In the genomic region with DNA sequence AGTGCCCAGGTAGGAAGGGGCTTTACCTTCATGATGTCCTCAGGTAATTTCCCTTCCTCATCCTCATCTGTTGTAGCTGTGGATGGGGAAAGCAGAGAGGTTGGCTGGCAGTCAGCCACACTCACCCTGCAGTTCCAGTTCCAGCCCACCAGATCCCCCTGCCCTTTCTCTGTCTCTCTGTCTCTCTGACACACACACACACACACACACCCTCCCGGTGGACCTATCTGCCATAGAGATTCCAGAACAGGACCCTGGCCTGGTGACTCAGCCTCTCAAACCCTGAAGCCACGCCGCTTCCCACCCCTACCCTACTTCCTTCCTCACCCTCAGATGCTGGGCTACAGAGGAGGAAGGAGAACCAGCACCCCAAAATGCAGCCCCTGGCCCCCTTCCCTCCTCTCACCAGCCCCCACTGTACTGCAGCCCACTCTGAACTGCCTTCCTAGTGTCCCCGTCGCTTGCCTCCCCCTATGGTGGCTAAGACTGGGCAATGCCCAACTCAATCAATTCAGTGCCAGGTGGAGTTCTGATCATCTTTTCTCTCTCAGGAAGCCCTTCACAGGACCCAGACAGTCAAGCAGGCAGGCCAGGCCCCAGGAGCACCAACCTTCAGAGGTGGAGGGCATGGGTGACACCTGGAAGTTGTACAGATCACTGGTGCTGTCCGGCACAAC, we compare ENCODE assay signal across 13 cellular contexts. TPM values are rescaled to one million over a fixed set of nuclear protein-coding genes. Genes with fewer than 3 reads are reported as not detected.
DNase-seq lines count a peak whose midpoint lies in the region; ATAC-seq, FAIRE-seq and TF ChIP-seq lines count a peak whose summit lies in the region.
"Had no signal": no experiment of that assay in that cellular context is flagged by ENCODE, and none has a peak within 500 bp of the region (broad histone marks: within the 10 kb centered on the region; RNA-seq: fewer than 3 reads in every experiment).

No MANE protein-coding gene starts in this region.

- no peaks in the 10 kb centered on the region; a peak in 1 of 22 replicates for H3K9me3 ChIP-seq in BLaER1 treated with 17β-estradiol and CSF1 and Interleukin-3, amounts not matched to agents 10 nM and 100 nM (replicated peaks in 1 of 11)
- no peaks in the 10 kb centered on the region for H3K9me3 ChIP-seq in Peyer's patch
- no peaks in the 10 kb centered on the region for H3K9me3 ChIP-seq in ascending aorta
- no peaks in the 10 kb centered on the region for H3K9me3 ChIP-seq in psoas muscle

- H3K36me3 ChIP-seq in BLaER1 treated with 17β-estradiol and CSF1 and Interleukin-3, amounts not matched to agents 10 nM and 100 nM = peaks cover 71 to 93% (median 86%) of the 10 kb centered on the region in 11 experiments
- H3K36me3 ChIP-seq in Peyer's patch (peaks cover 0 to 65% (median 0%) of the 10 kb centered on the region in 3 donors), ascending aorta (peaks cover 40 to 55% of the 10 kb centered on the region in 2 donors), psoas muscle (ENCODE audit: insufficient read depth in 1 of 2, low read depth in 1 of 2) (peaks cover 0 to 63% of the 10 kb centered on the region in 2 donors)

- peaks cover 27 to 73% (median 65%) of the 10 kb centered on the region in 10 experiments for H3K4me1 ChIP-seq in BLaER1 treated with 17β-estradiol and CSF1 and Interleukin-3, amounts not matched to agents 10 nM and 100 nM
- H3K4me1 ChIP-seq in Peyer's patch (peaks cover 4 to 68% (median 31%) of the 10 kb centered on the region in 4 donors), ascending aorta (peaks cover 3 to 15% of the 10 kb centered on the region in 2 donors), psoas muscle (peaks cover 13% of the 10 kb centered on the region)

- H3K9ac ChIP-seq in BLaER1 treated with 17β-estradiol and CSF1 and Interleukin-3, amounts not matched to agents 10 nM and 100 nM = peak overlapping the region in 7 of 11 experiments; percentile 34 to 99 (median 97); a peak in 6 of 22 replicates

- DNase-seq in Peyer's patch = peak; percentile 20 to 74 (median 37)
- DNase-seq in ascending aorta (ENCODE audit: low spot score in 2 of 2) = peak in 1 of 2 donors; percentile 61
- peak; percentile 22 for DNase-seq in natural killer cell
- no peak for DNase-seq in AG08396 (ENCODE audit: low spot score)
- DNase-seq in psoas muscle = no peak
- DNase-seq in D721Med (ENCODE audit: insufficient read length, low spot score) = no peak
- DNase-seq: PC-3 had no signal

- H4K20me1 ChIP-seq in BLaER1 treated with 17β-estradiol and CSF1 and Interleukin-3, amounts not matched to agents 10 nM and 100 nM = peaks cover 69 to 94% (median 90%) of the 10 kb centered on the region in 11 experiments

- FAIRE-seq in D721Med (lab: Jason Lieb, UNC) = no peak
- FAIRE-seq: endothelial cell of umbilical vein, GM12892, HepG2 had no signal

- 72 to 80% (median 75%) methylated on average over 5 to 6 of the region's 6 CpGs for WGBS in psoas muscle, 3 donors

- H3K4me3 Mint-ChIP-seq in natural killer cell = peak overlapping the region; percentile 96

- peaks cover 22% of the 10 kb centered on the region for H3K36me3 Mint-ChIP-seq in natural killer cell

- intact Hi-C loops in ascending aorta (cut with DNase I) = no loop called here
- intact Hi-C loops in natural killer cell (cut with micrococcal nuclease) = no loop called here
- intact Hi-C loops in psoas muscle (cut with DNase I) = no loop called here

- no peaks in the 10 kb centered on the region for H3K27me3 ChIP-seq in BLaER1 treated with 17β-estradiol and CSF1 and Interleukin-3, amounts not matched to agents 10 nM and 100 nM
- no peaks in the 10 kb centered on the region for H3K27me3 ChIP-seq in Peyer's patch
- no peaks in the 10 kb centered on the region for H3K27me3 ChIP-seq in ascending aorta
- no peaks in the 10 kb centered on the region for H3K27me3 ChIP-seq in psoas muscle (ENCODE audit: insufficient read depth in 3 of 3, low read length in 2 of 3)

- no peak for TF ChIP-seq CTCF in Peyer's patch (IDR thresholded peaks at IDR 0.05)
- no peak for TF ChIP-seq CTCF in ascending aorta (IDR thresholded peaks at IDR 0.05)
- no peak for TF ChIP-seq CTCF in natural killer cell (IDR thresholded peaks at IDR 0.05)
- TF ChIP-seq CTCF in psoas muscle (IDR thresholded peaks at IDR 0.05) = no peak
- no peak for TF ChIP-seq CTCF in D721Med (IDR thresholded peaks at IDR 0.05; ENCODE audit: insufficient read depth, missing control alignments)

- no peaks in the 10 kb centered on the region for H3K27me3 Mint-ChIP-seq in natural killer cell (ENCODE audit: low read depth in 2 of 2)

- H3K4me2 ChIP-seq in BLaER1 treated with 17β-estradiol and CSF1 and Interleukin-3, amounts not matched to agents 10 nM and 100 nM = peak overlapping the region in 7 of 11 experiments; percentile 87 to 99 (median 95); a peak in 13 of 22 replicates

- H3K27ac Mint-ChIP-seq in natural killer cell = peak overlapping the region; percentile 97 to 100

- H3K27ac ChIP-seq in BLaER1 treated with 17β-estradiol and CSF1 and Interleukin-3, amounts not matched to agents 10 nM and 100 nM = peak overlapping the region in 4 of 11 experiments; percentile 96 to 98 (median 96); a peak in 4 of 22 replicates
- H3K27ac ChIP-seq in Peyer's patch = peak overlapping the region in 3 of 4 donors; percentile 95 to 100 (median 99)
- H3K27ac ChIP-seq in ascending aorta = peak overlapping the region; percentile 1 to 33
- H3K27ac ChIP-seq in psoas muscle = no peak overlapping the region

- H3K4me1 Mint-ChIP-seq in natural killer cell = peaks cover 65 to 75% of the 10 kb centered on the region in 2 donors

- peak overlapping the region in 1 of 10 experiments; percentile 100; a peak in 1 of 20 replicates for H3K4me3 ChIP-seq in BLaER1 treated with 17β-estradiol and CSF1 and Interleukin-3, amounts not matched to agents 10 nM and 100 nM
- H3K4me3 ChIP-seq in Peyer's patch (peak overlapping the region in 1 of 4 donors; percentile 15), ascending aorta (no peak overlapping the region), psoas muscle (no peak overlapping the region)

- no peak for ATAC-seq in natural killer cell
- ATAC-seq in HG03045 (IDR thresholded peaks at IDR 0.05; ENCODE audit: unreplicated experiment) = no peak
- ATAC-seq in psoas muscle = no peak
- ATAC-seq: HepG2, PC-3 had no signal

- TF ChIP-seq POLR2A in Peyer's patch (IDR thresholded peaks at IDR 0.05) = no peak

- no peaks in the 10 kb centered on the region for H3K9me3 Mint-ChIP-seq in natural killer cell

RNA-seq across cellular contexts. Expression of a gene that starts 4.8 kb away (rescaled TPM):
- total RNA-seq in Peyer's patch (100 to 1,000 TPM in 3 of 4 donors, 10 to 100 TPM in 1; 92.7 to 152 (median 122) TPM), ascending aorta (57.7 TPM), natural killer cell (1,000 to 10,000 TPM; 1,190 to 1,513 (median 1,282) TPM), psoas muscle (10 to 100 TPM in 3 of 4 donors, 1 to 10 TPM in 1; 5.5 to 18.8 (median 13.7) TPM)
- polyA plus RNA-seq in psoas muscle = 10 to 100 TPM in 1 of 3 donors, 1 to 10 TPM in 2; 4.7 to 11.8 (median 4.9) TPM

RNA-seq across cellular contexts. Expression of a gene that starts 57.5 kb away (rescaled TPM):
- not detected for total RNA-seq in Peyer's patch
- not detected for total RNA-seq in ascending aorta
- total RNA-seq in natural killer cell = not detected
- not detected for total RNA-seq in psoas muscle
- polyA plus RNA-seq in psoas muscle = not detected
- total RNA-seq: endothelial cell of umbilical vein, HepG2, osteocyte, PC-3 had no signal
- polyA plus RNA-seq: endothelial cell of umbilical vein, HepG2 had no signal

Comparison
In these comparisons a context has a peak if more than half of its experiments do, and no peak if none do; other contexts are left out.
1. DNase-seq: peak in Peyer's patch (3 of 3) and natural killer cell (single experiment); none in AG08396 (single experiment), psoas muscle (0 of 2) and D721Med (single experiment).
2. RNA of a gene that starts 4.8 kb away (total RNA-seq): 1,190 to 1,513 TPM in natural killer cell; 92.7 to 152 TPM in Peyer's patch, 57.7 TPM in ascending aorta (single experiment) and 5.5 to 18.8 TPM in psoas muscle; every median in the first group is over 4 times any median in the second.